ENCODE assay signal across 8 cellular contexts in genomic region chr4:76306882-76307669, GRCh38. TPM values are rescaled to one million over a fixed set of nuclear protein-coding genes. Genes with fewer than 3 reads are reported as not detected.
DNase-seq lines count a peak whose midpoint lies in the region; TF ChIP-seq lines count a peak whose summit lies in the region.

No MANE protein-coding gene starts in this region.

- no peaks in the 10 kb centered on the region for H3K9me3 Mint-ChIP-seq in MCF 10A (ENCODE audit: unreplicated experiment)

- TF ChIP-seq CTCF in AG04450 (IDR thresholded peaks at IDR 0.05; ENCODE audit: low read depth, low read length) (peak; percentile 47), GM13976 (IDR thresholded peaks at IDR 0.05; ENCODE audit: borderline replicate concordance, control extremely low read depth, extremely low read depth, insufficient read depth, missing control alignments) (no peak), MCF 10A (IDR thresholded peaks at IDR 0.05; ENCODE audit: unreplicated experiment) (peak; percentile 19), sigmoid colon (IDR thresholded peaks at IDR 0.05) (peak in 2 of 4 experiments; percentile 33 to 35)

- POLR2A ChIA-PET in AG04450 (lab: Yijun Ruan, JAX), result no interaction called here
- POLR2A ChIA-PET in MCF 10A (lab: Yijun Ruan, JAX), result interaction anchor here (0.6 to 4.8 kb wide), 38 partner anchors 10 to 1999 kb away, joined by 3 to 76 read pairs (median 4); partner anchors contain the start of genes EPGN, FAM47E, NUP54 and SCARB2

- H3K9me3 ChIP-seq in AG04450 (ENCODE audit: control insufficient read depth, insufficient read depth, low read length) (no peaks in the 10 kb centered on the region; the same call in 1 of the 2 replicates), iPS-18c (ENCODE audit: control insufficient read depth, insufficient read depth, low read length) (peaks cover 2% of the 10 kb centered on the region), sigmoid colon (no peaks in the 10 kb centered on the region)

- TF ChIP-seq EP300 in sigmoid colon (IDR thresholded peaks at IDR 0.05), result no peak

- in situ Hi-C loops in GM13976 (cut with MboI; ENCODE audit: low sequenced_read_pairs, unreplicated experiment) (no loop called here), G401 (cut with HindIII; ENCODE audit: low sequenced_read_pairs) (no loop called here)

- H3K27me3 ChIP-seq in AG04450 (ENCODE audit: control insufficient read depth, insufficient read depth, low read length) (no peaks in the 10 kb centered on the region), sigmoid colon (no peaks in the 10 kb centered on the region)

- no peak for TF ChIP-seq POLR2A in sigmoid colon (IDR thresholded peaks at IDR 0.05)

- H3K36me3 ChIP-seq in sigmoid colon, result peaks cover 0 to 19% (median 3%) of the 10 kb centered on the region in 4 donors

- CTCF ChIA-PET in AG04450 (lab: Charles Lee), result interaction anchor here (0.5 to 4.0 kb wide), 5 partner anchors 9 to 187 kb away, joined by 3 to 63 read pairs (median 6); no protein-coding TSS in a partner anchor
- CTCF ChIA-PET in MCF 10A (lab: Yijun Ruan, JAX), result interaction anchor here (0.6 to 5.3 kb wide), 29 partner anchors 11 to 1051 kb away, joined by 3 to 50 read pairs (median 4); no protein-coding TSS in a partner anchor

- H3K4me1 Mint-ChIP-seq in MCF 10A (ENCODE audit: insufficient read depth, unreplicated experiment), result peaks cover 33% of the 10 kb centered on the region

- no peak overlapping the region for H3K27ac ChIP-seq in AG04450 (ENCODE audit: low read depth, low read length)
- peak overlapping the region; percentile 84 to 95 (median 91) for H3K27ac ChIP-seq in sigmoid colon

- DNase-seq in AG04450 (ENCODE audit: low read depth, low spot score) (no peak), GM13976 (ENCODE audit: low spot score) (peak; percentile 55), OCI-M1 (lab: John Stamatoyannopoulos, UW) (peak; percentile 72), MCF 10A (ENCODE audit: unreplicated experiment) (peak; percentile 70), sigmoid colon (peak; percentile 82), T1000 (lab: John Stamatoyannopoulos, UW) (no peak), G401 (ENCODE audit: low spot score) (no peak)

- H3K4me3 ChIP-seq in AG04450 (ENCODE audit: low read depth, low read length) (peak overlapping the region; percentile 77), iPS-18c (ENCODE audit: insufficient read depth, low read depth, low read length) (peak overlapping the region; percentile 88), sigmoid colon (peak overlapping the region; percentile 68 to 87 (median 77))

- BruUV-seq in MCF 10A (replicated peaks; lab: Mats Ljungman, UMichigan), result TSS peak; percentile 13

- intact Hi-C loops in MCF 10A (cut with micrococcal nuclease) (loop anchor here (1.0 to 10.0 kb wide), 6 partner anchors 56 to 198 kb away; partner anchors contain the start of genes FAM47E and SCARB2), sigmoid colon (cut with DNase I) (loop anchor here (1.0 to 10.0 kb wide), 6 partner anchors 56 to 162 kb away; partner anchors contain the start of genes CCDC158, FAM47E, NUP54 and SCARB2)

- peaks cover 0 to 49% (median 32%) of the 10 kb centered on the region in 4 donors for H3K4me1 ChIP-seq in sigmoid colon

- H3K27ac Mint-ChIP-seq in MCF 10A (ENCODE audit: low read depth, unreplicated experiment), result peak overlapping the region; percentile 66

- H3K4me3 Mint-ChIP-seq in MCF 10A (ENCODE audit: unreplicated experiment), result peak overlapping the region; percentile 94

- 5 to 7% methylated on average over 37 of the region's 37 CpGs for WGBS in sigmoid colon, 2 donors

- H3K27me3 Mint-ChIP-seq in MCF 10A (ENCODE audit: insufficient read depth, unreplicated experiment), result no peaks in the 10 kb centered on the region

- peaks cover 20% of the 10 kb centered on the region for H3K36me3 Mint-ChIP-seq in MCF 10A (ENCODE audit: insufficient read depth, unreplicated experiment)

RNA-seq across cellular contexts. Expression of gene STBD1, which starts 0.5 kb away (rescaled TPM):
- polyA plus RNA-seq in AG04450 (2011; rRNA removed), result 0.69 and 0.92 TPM in 2 replicates
- 0.48 and 1.1 TPM in 2 replicates for polyA minus RNA-seq in AG04450 (2011; rRNA and poly(A)+ RNA removed)
- 3.7 and 5.7 TPM in 2 replicates for total RNA-seq in MCF 10A (2022)
- 10 to 100 TPM; 11.0 to 17.1 (median 15.3) TPM for total RNA-seq in sigmoid colon
- polyA plus RNA-seq in sigmoid colon, result 1 to 10 TPM; 6.0 to 8.8 (median 7.8) TPM
- total RNA-seq in G401 (2014; rRNA removed; shearing (Covaris generic)), result 0.25 and 0.92 TPM in 2 replicates

RNA-seq across cellular contexts. Expression of gene FAM47E, which starts 55.6 kb away (rescaled TPM):
- polyA plus RNA-seq in AG04450 (2011; rRNA removed) (0.06 TPM in 1 of 2 replicates, not detected in the other), sigmoid colon (1 to 10 TPM; 2.6 to 6.0 (median 5.4) TPM)
- 0.17 TPM in 1 of 2 replicates, not detected in the other for polyA minus RNA-seq in AG04450 (2011; rRNA and poly(A)+ RNA removed)
- total RNA-seq in MCF 10A (2022) (1.0 TPM in 2 replicates), sigmoid colon (1 to 10 TPM; 1.7 to 3.3 (median 2.0) TPM)
- total RNA-seq in G401 (2014; rRNA removed; shearing (Covaris generic)), result 0.37 and 2.8 TPM in 2 replicates

Comparison
In these comparisons a context has a peak if more than half of its experiments do, and no peak if none do; other contexts are left out.
1. DNase-seq: peak in GM13976 (single experiment), OCI-M1 (single experiment), MCF 10A (single experiment) and sigmoid colon (single experiment); none in AG04450 (single experiment), T1000 (single experiment) and G401 (single experiment).
2. Peak in every context shown above with its lines, with median percentiles within 50 percentile points of each other: H3K4me3 ChIP-seq.